11 cellular contexts compared by ENCODE assay signal in genomic region chr5:142287096-142287972, GRCh38.
DNase-seq lines count a peak whose midpoint lies in the region; ATAC-seq and TF ChIP-seq lines count a peak whose summit lies in the region.
"Had no signal": no experiment of that assay in that cellular context is flagged by ENCODE, and none has a peak within 500 bp of the region (broad histone marks: within the 10 kb centered on the region; RNA-seq: fewer than 3 reads in every experiment).

No MANE protein-coding gene starts in this region.

- in situ Hi-C loops in GM13976 (cut with MboI; ENCODE audit: low sequenced_read_pairs, unreplicated experiment): no loop called here

- no peaks in the 10 kb centered on the region for H3K9me3 Mint-ChIP-seq in activated T-cell treated with anti-CD3 and anti-CD28 coated beads, Interleukin-2, amount 50 U/mL, for 24 hours

- peak overlapping the region; percentile 74 for H3K4me2 ChIP-seq in BLaER1

- H3K4me3 Mint-ChIP-seq in activated T-cell treated with anti-CD3 and anti-CD28 coated beads, Interleukin-2, amount 50 U/mL, for 24 hours: no peak overlapping the region

- TF ChIP-seq CTCF in GM13976 (IDR thresholded peaks at IDR 0.05; ENCODE audit: borderline replicate concordance, control extremely low read depth, extremely low read depth, insufficient read depth, missing control alignments): no peak

- no peak overlapping the region for H3K4me3 ChIP-seq in BLaER1
- H3K4me3 ChIP-seq: body of pancreas had no signal

- no peaks in the 10 kb centered on the region for H3K9me3 ChIP-seq in BLaER1
- H3K9me3 ChIP-seq: body of pancreas had no signal

- peak overlapping the region; percentile 47 for H3K27ac ChIP-seq in BLaER1
- H3K27ac ChIP-seq: body of pancreas, C4-2B had no signal

- no peaks in the 10 kb centered on the region for H4K20me1 ChIP-seq in BLaER1

- H3K9ac ChIP-seq in BLaER1: peak overlapping the region; percentile 25; the same call in 1 of the 2 replicates

- H3K27me3 ChIP-seq in BLaER1: no peaks in the 10 kb centered on the region
- H3K27me3 ChIP-seq: body of pancreas had no signal

- peak; percentile 96 for DNase-seq in islet precursor cell
- no peak for DNase-seq in GM13976 (ENCODE audit: low spot score)
- DNase-seq in activated CD4-positive, alpha-beta T cell treated with anti-CD3 and anti-CD28 coated beads for 4 hours: no peak
- DNase-seq in activated gamma-delta T cell (lab: John Stamatoyannopoulos, UW): no peak
- no peak for DNase-seq in activated T-cell treated with anti-CD3 and anti-CD28 coated beads, Interleukin-2, amount 50 U/mL, for 24 hours
- DNase-seq: body of pancreas, NCI-H1417 treated with DMSO at 0.1 percent for 48 hours had no signal

- no peaks in the 10 kb centered on the region for H3K36me3 Mint-ChIP-seq in activated T-cell treated with anti-CD3 and anti-CD28 coated beads, Interleukin-2, amount 50 U/mL, for 24 hours (ENCODE audit: low read depth)

- H3K36me3 ChIP-seq in BLaER1: no peaks in the 10 kb centered on the region

- H3K27me3 Mint-ChIP-seq in activated T-cell treated with anti-CD3 and anti-CD28 coated beads, Interleukin-2, amount 50 U/mL, for 24 hours: no peaks in the 10 kb centered on the region

- H3K27ac Mint-ChIP-seq in activated T-cell treated with anti-CD3 and anti-CD28 coated beads, Interleukin-2, amount 50 U/mL, for 24 hours: no peak overlapping the region

- peaks cover 7% of the 10 kb centered on the region for H3K4me1 Mint-ChIP-seq in activated T-cell treated with anti-CD3 and anti-CD28 coated beads, Interleukin-2, amount 50 U/mL, for 24 hours (ENCODE audit: low read depth)

- H3K4me1 ChIP-seq in BLaER1: peaks cover 39% of the 10 kb centered on the region
- H3K4me1 ChIP-seq: body of pancreas had no signal

- ATAC-seq in GM21381 (IDR thresholded peaks at IDR 0.05; ENCODE audit: unreplicated experiment) (peak; percentile 80), HG03378 (IDR thresholded peaks at IDR 0.05; ENCODE audit: unreplicated experiment) (peak; percentile 38)
- ATAC-seq: body of pancreas had no signal
